In the genomic region with DNA sequence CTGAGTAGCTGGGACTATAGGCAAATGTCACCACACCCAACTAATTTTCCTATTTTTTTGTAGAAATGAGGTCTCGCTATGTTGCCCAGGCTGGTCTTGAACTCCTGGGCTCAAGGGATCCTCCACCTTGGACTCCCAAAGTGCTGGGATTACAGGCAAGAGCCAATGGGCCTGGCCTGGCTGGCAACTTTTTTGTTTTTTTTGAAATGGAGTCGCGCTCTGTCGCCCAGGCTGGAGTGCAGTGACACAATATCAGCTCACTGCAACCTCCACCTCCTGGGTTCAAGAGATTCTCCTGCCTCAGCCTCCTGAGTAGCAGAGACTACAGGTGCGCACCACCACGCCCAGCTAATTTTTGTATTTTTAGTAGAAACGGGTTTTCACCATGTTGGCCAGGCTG, we compare ENCODE assay signal across 2 cellular contexts.
TF ChIP-seq lines count a peak whose summit lies in the region.

No MANE protein-coding gene starts in this region.

TF ChIP-seq in GM12891, 5 proteins besides CTCF, POLR2A, EP300 and RAD21:
- peak; percentile 61 for TF ChIP-seq PAX5 (IDR thresholded peaks at IDR 0.05; ENCODE audit: insufficient read depth, low read length, severe bottlenecking)

TF ChIP-seq in GM12878, 131 proteins besides CTCF, POLR2A, EP300 and RAD21:
- TF ChIP-seq PAX5 (IDR thresholded peaks at IDR 0.05; ENCODE audit: borderline replicate concordance, low read depth, low read length) = peak; percentile 74; the same call in 1 of the 2 replicates
- TF ChIP-seq, protein P1, sequence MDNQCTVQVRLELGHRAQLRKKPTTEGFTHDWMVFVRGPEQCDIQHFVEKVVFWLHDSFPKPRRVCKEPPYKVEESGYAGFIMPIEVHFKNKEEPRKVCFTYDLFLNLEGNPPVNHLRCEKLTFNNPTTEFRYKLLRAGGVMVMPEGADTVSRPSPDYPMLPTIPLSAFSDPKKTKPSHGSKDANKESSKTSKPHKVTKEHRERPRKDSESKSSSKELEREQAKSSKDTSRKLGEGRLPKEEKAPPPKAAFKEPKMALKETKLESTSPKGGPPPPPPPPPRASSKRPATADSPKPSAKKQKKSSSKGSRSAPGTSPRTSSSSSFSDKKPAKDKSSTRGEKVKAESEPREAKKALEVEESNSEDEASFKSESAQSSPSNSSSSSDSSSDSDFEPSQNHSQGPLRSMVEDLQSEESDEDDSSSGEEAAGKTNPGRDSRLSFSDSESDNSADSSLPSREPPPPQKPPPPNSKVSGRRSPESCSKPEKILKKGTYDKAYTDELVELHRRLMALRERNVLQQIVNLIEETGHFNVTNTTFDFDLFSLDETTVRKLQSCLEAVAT (IDR thresholded peaks at IDR 0.05) = peak; percentile 62
